In genomic region chr19:42154471-42155323, GRCh38 we compare ENCODE assay signal across 11 cellular contexts. TPM values are rescaled to one million over a fixed set of nuclear protein-coding genes. Genes with fewer than 3 reads are reported as not detected.
DNase-seq lines count a peak whose midpoint lies in the region; ATAC-seq lines count a peak whose summit lies in the region.
"Had no signal": no experiment of that assay in that cellular context is flagged by ENCODE, and none has a peak within 500 bp of the region (broad histone marks: within the 10 kb centered on the region; RNA-seq: fewer than 3 reads in every experiment).

No MANE protein-coding gene starts in this region.

- DNase-seq in activated naive CD4-positive, alpha-beta T cell (lab: John Stamatoyannopoulos, UW) = no peak
- peak; percentile 15 for DNase-seq in NCI-H2196 treated with DMSO at 0.1 percent for 48 hours (lab: John Stamatoyannopoulos, UW; ENCODE audit: unreplicated experiment)
- no peak for DNase-seq in activated naive CD8-positive, alpha-beta T cell treated with anti-CD3 and anti-CD28 coated beads, Interleukin-2, amount 50 U/mL, for 24 hours
- DNase-seq in dermis blood vessel endothelial cell = no peak
- DNase-seq in hippocampal formation (lab: John Stamatoyannopoulos, UW) = no peak
- no peak for DNase-seq in cerebellum (ENCODE audit: low spot score)
- DNase-seq: foreskin fibroblast; pancreas; stimulated activated CD4-positive, alpha-beta T cell treated with anti-CD3 and anti-CD28 coated beads, Interleukin-4, amount 100 ng/mL, for 1 hour had no signal

- H3K36me3 Mint-ChIP-seq in activated naive CD4-positive, alpha-beta T cell treated with anti-CD3 and anti-CD28 coated beads, Interleukin-2, amount 50 U/mL, for 24 hours = peaks cover 1% of the 10 kb centered on the region
- H3K36me3 Mint-ChIP-seq in activated naive CD8-positive, alpha-beta T cell treated with anti-CD3 and anti-CD28 coated beads, Interleukin-2, amount 50 U/mL, for 24 hours (ENCODE audit: low read depth) = no peaks in the 10 kb centered on the region

- peak overlapping the region; percentile 19 for H3K27ac Mint-ChIP-seq in activated naive CD4-positive, alpha-beta T cell treated with anti-CD3 and anti-CD28 coated beads, Interleukin-2, amount 50 U/mL, for 24 hours
- peak overlapping the region; percentile 24 for H3K27ac Mint-ChIP-seq in activated naive CD8-positive, alpha-beta T cell treated with anti-CD3 and anti-CD28 coated beads, Interleukin-2, amount 50 U/mL, for 24 hours

- H3K9me3 Mint-ChIP-seq in activated naive CD4-positive, alpha-beta T cell treated with anti-CD3 and anti-CD28 coated beads, Interleukin-2, amount 50 U/mL, for 24 hours = no peaks in the 10 kb centered on the region
- no peaks in the 10 kb centered on the region for H3K9me3 Mint-ChIP-seq in activated naive CD8-positive, alpha-beta T cell treated with anti-CD3 and anti-CD28 coated beads, Interleukin-2, amount 50 U/mL, for 24 hours

- no peaks in the 10 kb centered on the region for H3K27me3 Mint-ChIP-seq in activated naive CD4-positive, alpha-beta T cell treated with anti-CD3 and anti-CD28 coated beads, Interleukin-2, amount 50 U/mL, for 24 hours
- H3K27me3 Mint-ChIP-seq in activated naive CD8-positive, alpha-beta T cell treated with anti-CD3 and anti-CD28 coated beads, Interleukin-2, amount 50 U/mL, for 24 hours = peaks cover 2% of the 10 kb centered on the region

- ATAC-seq in activated naive CD8-positive, alpha-beta T cell treated with anti-CD3 and anti-CD28 coated beads, Interleukin-2, amount 50 U/mL, for 24 hours = peak; percentile 11
- no peak for ATAC-seq in GM19351 (IDR thresholded peaks at IDR 0.05; ENCODE audit: unreplicated experiment)
- ATAC-seq: pancreas had no signal

- peaks cover 18% of the 10 kb centered on the region for H3K4me1 Mint-ChIP-seq in activated naive CD4-positive, alpha-beta T cell treated with anti-CD3 and anti-CD28 coated beads, Interleukin-2, amount 50 U/mL, for 24 hours
- peaks cover 12% of the 10 kb centered on the region for H3K4me1 Mint-ChIP-seq in activated naive CD8-positive, alpha-beta T cell treated with anti-CD3 and anti-CD28 coated beads, Interleukin-2, amount 50 U/mL, for 24 hours

- H3K4me3 Mint-ChIP-seq in activated naive CD4-positive, alpha-beta T cell treated with anti-CD3 and anti-CD28 coated beads, Interleukin-2, amount 50 U/mL, for 24 hours = peak overlapping the region; percentile 51
- H3K4me3 Mint-ChIP-seq in activated naive CD8-positive, alpha-beta T cell treated with anti-CD3 and anti-CD28 coated beads, Interleukin-2, amount 50 U/mL, for 24 hours = no peak overlapping the region

RNA-seq across cellular contexts. Expression of gene POU2F2, which starts 22.5 kb away (rescaled TPM):
- total RNA-seq in dermis blood vessel endothelial cell (0.17 and 0.56 TPM in 2 replicates), cerebellum (3.7 TPM)
